Comparison of ENCODE assay signal across 10 cellular contexts in genomic region chr14:103545915-103546650, GRCh38. TPM values are rescaled to one million over a fixed set of nuclear protein-coding genes. Genes with fewer than 3 reads are reported as not detected.
A peak's percentile ranks its signal among the peaks of the same experiment; 100 is the strongest.
DNase-seq lines count a peak whose midpoint lies in the region; ATAC-seq, FAIRE-seq and TF ChIP-seq lines count a peak whose summit lies in the region.
"Had no signal": no experiment of that assay in that cellular context is flagged by ENCODE, and none has a peak within 500 bp of the region (broad histone marks: within the 10 kb centered on the region; RNA-seq: fewer than 3 reads in every experiment).

No MANE protein-coding gene starts in this region.

- no peak for TF ChIP-seq CTCF in right lobe of liver (IDR thresholded peaks at IDR 0.05)
- no peak for TF ChIP-seq CTCF in HepG2 (CRISPR knock-in tag; IDR thresholded peaks at IDR 0.05)
- no peak for TF ChIP-seq CTCF in esophagus muscularis mucosa (IDR thresholded peaks at IDR 0.05)

- peak overlapping the region; percentile 53 for H4K91ac ChIP-seq in neuronal stem cell (ENCODE audit: low read depth, low read length, poor library complexity)

- POLR2A ChIA-PET in HepG2 (lab: Yijun Ruan, JAX) = interaction anchor here (1.3 kb wide), 1 partner anchor 18 kb away, joined by 4 read pairs; no protein-coding TSS in a partner anchor

- TF ChIP-seq EP300 in HepG2 (IDR thresholded peaks at IDR 0.05; ENCODE audit: low read depth in 2 of 2, low read length in 2 of 2) (no peak), HepG2 (CRISPR knock-in tag; IDR thresholded peaks at IDR 0.05; ENCODE audit: borderline replicate concordance) (no peak), esophagus muscularis mucosa (IDR thresholded peaks at IDR 0.05) (no peak)

- H3K23ac ChIP-seq in neuronal stem cell (ENCODE audit: low read depth, low read length, poor library complexity) = peak overlapping the region; percentile 80

- intact Hi-C loops in right lobe of liver (cut with DNase I) (loop anchor here (5.0 to 10.0 kb wide), 2 partner anchors 44 to 51 kb away; no protein-coding TSS in a partner anchor), HepG2 (cut with micrococcal nuclease; ENCODE audit: unreplicated experiment) (loop anchor here (1.0 kb wide), 2 partner anchors 28 to 46 kb away; no protein-coding TSS in a partner anchor), esophagus muscularis mucosa (cut with DNase I) (loop anchor here (1.0 kb wide), 1 partner anchor 28 kb away; no protein-coding TSS in a partner anchor)

- no peaks in the 10 kb centered on the region for H3K4me1 ChIP-seq in right lobe of liver
- peaks cover 49% of the 10 kb centered on the region for H3K4me1 ChIP-seq in HepG2 (ENCODE audit: insufficient read depth, low read length)
- peaks cover 72 to 100% (median 98%) of the 10 kb centered on the region in 4 donors for H3K4me1 ChIP-seq in esophagus muscularis mucosa
- H3K4me1 ChIP-seq in neuronal stem cell (ENCODE audit: control insufficient read depth in 2 of 2, insufficient read depth in 1 of 2, low read depth in 1 of 2, low read length in 2 of 2) = peaks cover 39 to 59% of the 10 kb centered on the region in 2 donors

- H2BK120ac ChIP-seq in neuronal stem cell (ENCODE audit: low read depth, low read length) = peak overlapping the region; percentile 97

- H3K36me3 ChIP-seq in right lobe of liver (no peaks in the 10 kb centered on the region), HepG2 (replicated peaks in 1 of 2; ENCODE audit: control insufficient read depth in 1 of 2, insufficient read depth in 2 of 2, low read length in 2 of 2) (no peaks in the 10 kb centered on the region), esophagus muscularis mucosa (no peaks in the 10 kb centered on the region), neuronal stem cell (replicated peaks in 1 of 2; ENCODE audit: control insufficient read depth in 2 of 2, insufficient read depth in 2 of 2, low read length in 2 of 2) (no peaks in the 10 kb centered on the region)
- H3K36me3 ChIP-seq: prostate gland, upper lobe of right lung had no signal

- H3K9me3 ChIP-seq in right lobe of liver (no peaks in the 10 kb centered on the region), HepG2 (ENCODE audit: low read length) (no peaks in the 10 kb centered on the region), esophagus muscularis mucosa (no peaks in the 10 kb centered on the region), neuronal stem cell (replicated peaks in 1 of 2; ENCODE audit: control insufficient read depth in 2 of 2, insufficient read depth in 1 of 2, low read depth in 1 of 2, low read length in 2 of 2) (no peaks in the 10 kb centered on the region)
- H3K9me3 ChIP-seq: prostate gland, upper lobe of right lung had no signal

- no peak overlapping the region for H3K27ac ChIP-seq in right lobe of liver
- no peak overlapping the region for H3K27ac ChIP-seq in HepG2 (ENCODE audit: extremely low read length, insufficient read depth, low read length)
- H3K27ac ChIP-seq in esophagus muscularis mucosa (replicated peaks in 1 of 4) = peak overlapping the region; percentile 93 to 97 (median 94)
- H3K27ac ChIP-seq in neuronal stem cell (replicated peaks; ENCODE audit: low read length) = no peak overlapping the region
- H3K27ac ChIP-seq: prostate gland, upper lobe of right lung had no signal

- peak overlapping the region; percentile 98 for H2BK5ac ChIP-seq in neuronal stem cell (ENCODE audit: low read length)

- DNase-seq in right lobe of liver = peak in 2 of 3 donors; percentile 16 to 52
- no peak for DNase-seq in HepG2 (ENCODE audit: low spot score)
- DNase-seq in esophagus muscularis mucosa (ENCODE audit: extremely low spot score) = no peak
- DNase-seq in neuronal stem cell (ENCODE audit: low spot score) = no peak
- DNase-seq in GM19239 (ENCODE audit: insufficient read length, low spot score) = no peak

- H2AFZ ChIP-seq in HepG2 (ENCODE audit: low read length) (no peak overlapping the region), neuronal stem cell (ENCODE audit: low read length) (no peak overlapping the region)

- H3K4me2 ChIP-seq in HepG2 (ENCODE audit: low read depth, low read length) (no peak overlapping the region), neuronal stem cell (ENCODE audit: insufficient read depth, low read length, poor library complexity, severe bottlenecking) (no peak overlapping the region)

- H2BK12ac ChIP-seq in neuronal stem cell (ENCODE audit: low read length) = peak overlapping the region; percentile 90

- in situ Hi-C loops in HepG2 (cut with HindIII; ENCODE audit: extremely low pct_ligation_motif_present, low pct_unique_long_range_greater_than_20kb) = loop anchor here (5.0 kb wide), 1 partner anchor 44 kb away; no protein-coding TSS in a partner anchor

- H4K20me1 ChIP-seq in HepG2 (ENCODE audit: insufficient read depth, low read length) = no peaks in the 10 kb centered on the region

- H3K18ac ChIP-seq in neuronal stem cell (ENCODE audit: low read length) = peak overlapping the region; percentile 93

- peak overlapping the region; percentile 97 for H3K14ac ChIP-seq in neuronal stem cell (ENCODE audit: low read length)

- no TSS peak for BruUV-seq in HepG2 (replicated peaks; lab: Mats Ljungman, UMichigan)

- TF ChIP-seq POLR2A in right lobe of liver (IDR thresholded peaks at IDR 0.05) (no peak), HepG2 (IDR thresholded peaks at IDR 0.05; ENCODE audit: insufficient read depth in 1 of 2, low read depth in 2 of 2, low read length in 2 of 2) (no peak), esophagus muscularis mucosa (IDR thresholded peaks at IDR 0.05; ENCODE audit: low read depth) (no peak)

- 62% methylated on average over 12 of the region's 27 CpGs for WGBS in right lobe of liver (ENCODE audit: insufficient coverage, low coverage, low lambda C conversion rate, missing lambda C conversion rate)
- WGBS in HepG2 (ENCODE audit: low lambda C conversion rate) = 72% methylated on average over 21 of the region's 27 CpGs
- 69% methylated on average over 22 of the region's 27 CpGs for WGBS in esophagus muscularis mucosa
- no CpG with 5 or more reads among the region's 27 CpGs for WGBS in neuronal stem cell (ENCODE audit: extremely low coverage in 2 of 2, insufficient read length in 2 of 2, insufficient replicate concordance in 1 of 2), 2 donors

- H3K4ac ChIP-seq in neuronal stem cell (ENCODE audit: low read length) = peak overlapping the region; percentile 93

- H3K9ac ChIP-seq in HepG2 (ENCODE audit: insufficient read depth, low read depth, low read length) (no peak overlapping the region), neuronal stem cell (ENCODE audit: low read depth, low read length, poor library complexity) (no peak overlapping the region)

- peak overlapping the region; percentile 70 for H2BK15ac ChIP-seq in neuronal stem cell (ENCODE audit: low read length)

- H3K27me3 ChIP-seq in right lobe of liver (no peaks in the 10 kb centered on the region), HepG2 (ENCODE audit: control insufficient read depth in 1 of 2, insufficient read depth in 2 of 2, low read length in 2 of 2) (peaks cover 2 to 13% of the 10 kb centered on the region in 2 experiments; a peak in 2 of 5 replicates), esophagus muscularis mucosa (peaks cover 0 to 2% (median 0%) of the 10 kb centered on the region in 4 donors), neuronal stem cell (ENCODE audit: control insufficient read depth in 3 of 3, insufficient read depth in 3 of 3, low read depth in 1 of 3, low read length in 3 of 3) (no peaks in the 10 kb centered on the region)
- H3K27me3 ChIP-seq: upper lobe of right lung had no signal

- H2AK5ac ChIP-seq in neuronal stem cell (ENCODE audit: low read depth, low read length) = peak overlapping the region; percentile 99

- H3K79me2 ChIP-seq in HepG2 (ENCODE audit: insufficient read depth, low read length) = no peaks in the 10 kb centered on the region

- FAIRE-seq in HepG2 (lab: Jason Lieb, UNC) = no peak
- no peak for FAIRE-seq in GM19239 (lab: Jason Lieb, UNC)

- CTCF ChIA-PET in HepG2 (lab: Yijun Ruan, JAX; ENCODE audit: low intra/inter-chr PET ratio, low total read pairs) = interaction anchor here (0.7 to 2.8 kb wide), 3 partner anchors 27 to 50 kb away, joined by 3 to 38 read pairs (median 31); no protein-coding TSS in a partner anchor

- peaks cover 12% of the 10 kb centered on the region for H3K79me1 ChIP-seq in neuronal stem cell (ENCODE audit: low read depth, low read length)

- no peak for ATAC-seq in right lobe of liver
- no peak for ATAC-seq in HepG2
- no peak for ATAC-seq in HG03280 (IDR thresholded peaks at IDR 0.05; ENCODE audit: unreplicated experiment)
- no peak for ATAC-seq in HG03025 (IDR thresholded peaks at IDR 0.05; ENCODE audit: low FRiP score, unreplicated experiment)
- ATAC-seq in HG02840 (IDR thresholded peaks at IDR 0.05; ENCODE audit: low FRiP score, unreplicated experiment) = no peak

- TF ChIP-seq RAD21 in HepG2 (CRISPR knock-in tag; IDR thresholded peaks at IDR 0.05) = no peak

- H4K8ac ChIP-seq in neuronal stem cell (ENCODE audit: low read depth, low read length) = no peak overlapping the region

- H3K4me3 ChIP-seq in right lobe of liver (no peak overlapping the region), HepG2 (replicated peaks in 1 of 3; ENCODE audit: insufficient read depth in 1 of 3, low read depth in 2 of 3, low read length in 3 of 3) (no peak overlapping the region), esophagus muscularis mucosa (no peak overlapping the region), neuronal stem cell (ENCODE audit: low read length in 2 of 2) (no peak overlapping the region)
- H3K4me3 ChIP-seq: prostate gland, upper lobe of right lung had no signal

RNA-seq across cellular contexts. Expression of gene BAG5, which starts 16.4 kb away (rescaled TPM):
- 10 to 100 TPM in 4 of 6 experiments, 1 to 10 TPM in 2; 6.5 to 11.4 (median 10.9) TPM for total RNA-seq in right lobe of liver
- 21.0 and 34.8 TPM in 2 replicates for total RNA-seq in HepG2 (2016; rRNA removed; fragmentation: Illumina TruSeq; extraction: Trizol)
- 2.3 and 2.5 TPM in 2 replicates for total RNA-seq in HepG2 (2016; cell fraction: cytosol; rRNA removed; fragmentation: Illumina TruSeq; extraction: Trizol; ENCODE audit: low read depth)
- 21.9 and 34.1 TPM in 2 replicates for total RNA-seq in HepG2 (2016; cell fraction: insoluble cytoplasmic fraction; rRNA removed; fragmentation: Illumina TruSeq; extraction: Trizol)
- 11.4 and 14.2 TPM in 2 replicates for total RNA-seq in HepG2 (2016; cell fraction: membrane; rRNA removed; fragmentation: Illumina TruSeq; extraction: Trizol)
- total RNA-seq in HepG2 (2016; cell fraction: nucleus; rRNA removed; fragmentation: Illumina TruSeq; extraction: Trizol) = 14.8 and 16.2 TPM in 2 replicates
- polyA plus RNA-seq in HepG2 (2011; rRNA removed) = 3.0 and 3.5 TPM in 2 replicates
- polyA plus RNA-seq in HepG2 (2011; cell fraction: cytosol; rRNA removed) = 2.5 and 3.9 TPM in 2 replicates
- polyA plus RNA-seq in HepG2 (2011; cell fraction: nucleus; rRNA removed) = 3.3 and 3.7 TPM in 2 replicates
- polyA plus RNA-seq in HepG2 (2012) = 7.9 and 9.3 TPM in 2 replicates
- polyA plus RNA-seq in HepG2 (2016; cell fraction: cytosol; fragmentation: Illumina TruSeq; extraction: Trizol; ENCODE audit: low read depth) = 1.0 and 1.3 TPM in 2 replicates
- polyA plus RNA-seq in HepG2 (2016; cell fraction: insoluble cytoplasmic fraction; fragmentation: Illumina TruSeq; extraction: Trizol; ENCODE audit: low read depth) = 16.8 and 20.0 TPM in 2 replicates
- 5.3 and 6.2 TPM in 2 replicates for polyA plus RNA-seq in HepG2 (2016; cell fraction: membrane; fragmentation: Illumina TruSeq; extraction: Trizol; ENCODE audit: low read depth)
- polyA plus RNA-seq in HepG2 (2016; cell fraction: nucleus; fragmentation: Illumina TruSeq; extraction: Trizol; ENCODE audit: insufficient read depth, low read depth) = 13.8 and 14.6 TPM in 2 replicates
- polyA minus RNA-seq in HepG2 (2011; rRNA and poly(A)+ RNA removed; ENCODE audit: low replicate concordance) = 5.3 and 11.8 TPM in 2 replicates
- 7.2 and 8.6 TPM in 2 replicates for polyA minus RNA-seq in HepG2 (2011; cell fraction: cytosol; rRNA and poly(A)+ RNA removed)
- 9.8 and 9.9 TPM in 2 replicates for polyA minus RNA-seq in HepG2 (2011; cell fraction: nucleus; rRNA and poly(A)+ RNA removed)
- total RNA-seq in esophagus muscularis mucosa = 10 to 100 TPM; 27.4 to 34.7 (median 28.3) TPM
- 11.7 TPM for polyA plus RNA-seq in neuronal stem cell (2013, experiment 1 of 2)
- 11.8 TPM for polyA plus RNA-seq in neuronal stem cell (2013, experiment 2 of 2)

RNA-seq across cellular contexts. Expression of gene COA8, which starts 16.7 kb away (rescaled TPM):
- total RNA-seq in right lobe of liver = 10 to 100 TPM in 5 of 6 experiments, 1 to 10 TPM in 1; 7.5 to 17.7 (median 14.9) TPM
- total RNA-seq in HepG2 (2016; rRNA removed; fragmentation: Illumina TruSeq; extraction: Trizol) = 25.1 and 25.2 TPM in 2 replicates
- total RNA-seq in HepG2 (2016; cell fraction: cytosol; rRNA removed; fragmentation: Illumina TruSeq; extraction: Trizol; ENCODE audit: low read depth) = 29.4 and 38.9 TPM in 2 replicates
- 25.7 and 29.2 TPM in 2 replicates for total RNA-seq in HepG2 (2016; cell fraction: insoluble cytoplasmic fraction; rRNA removed; fragmentation: Illumina TruSeq; extraction: Trizol)
- total RNA-seq in HepG2 (2016; cell fraction: membrane; rRNA removed; fragmentation: Illumina TruSeq; extraction: Trizol) = 46.6 and 48.0 TPM in 2 replicates
- total RNA-seq in HepG2 (2016; cell fraction: nucleus; rRNA removed; fragmentation: Illumina TruSeq; extraction: Trizol) = 11.0 and 15.0 TPM in 2 replicates
- 10.9 and 14.0 TPM in 2 replicates for polyA plus RNA-seq in HepG2 (2011; rRNA removed)
- polyA plus RNA-seq in HepG2 (2011; cell fraction: cytosol; rRNA removed) = 10.2 and 14.5 TPM in 2 replicates
- 2.6 and 3.1 TPM in 2 replicates for polyA plus RNA-seq in HepG2 (2011; cell fraction: nucleus; rRNA removed)
- polyA plus RNA-seq in HepG2 (2012) = 25.7 and 32.6 TPM in 2 replicates
- 63.7 and 73.8 TPM in 2 replicates for polyA plus RNA-seq in HepG2 (2016; cell fraction: cytosol; fragmentation: Illumina TruSeq; extraction: Trizol; ENCODE audit: low read depth)
- 33.7 and 39.8 TPM in 2 replicates for polyA plus RNA-seq in HepG2 (2016; cell fraction: insoluble cytoplasmic fraction; fragmentation: Illumina TruSeq; extraction: Trizol; ENCODE audit: low read depth)
- polyA plus RNA-seq in HepG2 (2016; cell fraction: membrane; fragmentation: Illumina TruSeq; extraction: Trizol; ENCODE audit: low read depth) = 52.0 and 59.9 TPM in 2 replicates
- 21.5 and 21.7 TPM in 2 replicates for polyA plus RNA-seq in HepG2 (2016; cell fraction: nucleus; fragmentation: Illumina TruSeq; extraction: Trizol; ENCODE audit: insufficient read depth, low read depth)
- 4.7 and 5.1 TPM in 2 replicates for polyA minus RNA-seq in HepG2 (2011; rRNA and poly(A)+ RNA removed; ENCODE audit: low replicate concordance)
- polyA minus RNA-seq in HepG2 (2011; cell fraction: cytosol; rRNA and poly(A)+ RNA removed) = 3.6 and 6.4 TPM in 2 replicates
- polyA minus RNA-seq in HepG2 (2011; cell fraction: nucleus; rRNA and poly(A)+ RNA removed) = 10.1 and 11.3 TPM in 2 replicates
- total RNA-seq in esophagus muscularis mucosa = 10 to 100 TPM; 26.8 to 46.1 (median 37.6) TPM
- 45.8 TPM for polyA plus RNA-seq in neuronal stem cell (2013, experiment 1 of 2)
- polyA plus RNA-seq in neuronal stem cell (2013, experiment 2 of 2) = 47.5 TPM

RNA-seq across cellular contexts. Expression of gene TRMT61A, which starts 17.1 kb away (rescaled TPM):
- 10 to 100 TPM in 2 of 6 experiments, 1 to 10 TPM in 4; 3.8 to 12.1 (median 4.8) TPM for total RNA-seq in right lobe of liver
- total RNA-seq in HepG2 (2016; rRNA removed; fragmentation: Illumina TruSeq; extraction: Trizol) = 12.2 and 13.6 TPM in 2 replicates
- total RNA-seq in HepG2 (2016; cell fraction: cytosol; rRNA removed; fragmentation: Illumina TruSeq; extraction: Trizol; ENCODE audit: low read depth) = 4.0 and 5.2 TPM in 2 replicates
- total RNA-seq in HepG2 (2016; cell fraction: insoluble cytoplasmic fraction; rRNA removed; fragmentation: Illumina TruSeq; extraction: Trizol) = 12.4 and 14.5 TPM in 2 replicates
- 8.3 and 9.6 TPM in 2 replicates for total RNA-seq in HepG2 (2016; cell fraction: membrane; rRNA removed; fragmentation: Illumina TruSeq; extraction: Trizol)
- total RNA-seq in HepG2 (2016; cell fraction: nucleus; rRNA removed; fragmentation: Illumina TruSeq; extraction: Trizol) = 10.4 and 11.7 TPM in 2 replicates
- 6.5 and 9.8 TPM in 2 replicates for polyA plus RNA-seq in HepG2 (2011; rRNA removed)
- polyA plus RNA-seq in HepG2 (2011; cell fraction: cytosol; rRNA removed) = 6.4 and 11.5 TPM in 2 replicates
- polyA plus RNA-seq in HepG2 (2011; cell fraction: nucleus; rRNA removed) = 26.1 and 31.2 TPM in 2 replicates
- polyA plus RNA-seq in HepG2 (2012) = 4.0 and 8.4 TPM in 2 replicates
- polyA plus RNA-seq in HepG2 (2016; cell fraction: cytosol; fragmentation: Illumina TruSeq; extraction: Trizol; ENCODE audit: low read depth) = 3.9 and 4.4 TPM in 2 replicates
- polyA plus RNA-seq in HepG2 (2016; cell fraction: insoluble cytoplasmic fraction; fragmentation: Illumina TruSeq; extraction: Trizol; ENCODE audit: low read depth) = 12.0 and 13.1 TPM in 2 replicates
- polyA plus RNA-seq in HepG2 (2016; cell fraction: membrane; fragmentation: Illumina TruSeq; extraction: Trizol; ENCODE audit: low read depth) = 6.7 and 7.2 TPM in 2 replicates
- polyA plus RNA-seq in HepG2 (2016; cell fraction: nucleus; fragmentation: Illumina TruSeq; extraction: Trizol; ENCODE audit: insufficient read depth, low read depth) = 13.5 and 14.3 TPM in 2 replicates
- polyA minus RNA-seq in HepG2 (2011; rRNA and poly(A)+ RNA removed; ENCODE audit: low replicate concordance) = 14.6 and 19.9 TPM in 2 replicates
- polyA minus RNA-seq in HepG2 (2011; cell fraction: cytosol; rRNA and poly(A)+ RNA removed) = 4.6 and 4.7 TPM in 2 replicates
- 15.8 and 16.6 TPM in 2 replicates for polyA minus RNA-seq in HepG2 (2011; cell fraction: nucleus; rRNA and poly(A)+ RNA removed)
- 10 to 100 TPM; 28.7 to 50.0 (median 35.2) TPM for total RNA-seq in esophagus muscularis mucosa
- 2.1 TPM for polyA plus RNA-seq in neuronal stem cell (2013, experiment 1 of 2)
- 2.2 TPM for polyA plus RNA-seq in neuronal stem cell (2013, experiment 2 of 2)

RNA-seq across cellular contexts. Expression of gene CKB, which starts 23.5 kb away (rescaled TPM):
- total RNA-seq in right lobe of liver (10 to 100 TPM in 2 of 6 experiments, 1 to 10 TPM in 4; 3.6 to 57.1 (median 6.7) TPM), HepG2 (2016; rRNA removed; fragmentation: Illumina TruSeq; extraction: Trizol) (82.3 and 92.4 TPM in 2 replicates), esophagus muscularis mucosa (1,000 to 10,000 TPM in 3 of 4 donors, 100 to 1,000 TPM in 1; 917 to 1,843 (median 1,284) TPM)
- 35.0 and 38.6 TPM in 2 replicates for total RNA-seq in HepG2 (2016; cell fraction: cytosol; rRNA removed; fragmentation: Illumina TruSeq; extraction: Trizol; ENCODE audit: low read depth)
- 77.0 and 90.7 TPM in 2 replicates for total RNA-seq in HepG2 (2016; cell fraction: insoluble cytoplasmic fraction; rRNA removed; fragmentation: Illumina TruSeq; extraction: Trizol)
- 39.1 and 44.5 TPM in 2 replicates for total RNA-seq in HepG2 (2016; cell fraction: membrane; rRNA removed; fragmentation: Illumina TruSeq; extraction: Trizol)
- 55.0 and 62.1 TPM in 2 replicates for total RNA-seq in HepG2 (2016; cell fraction: nucleus; rRNA removed; fragmentation: Illumina TruSeq; extraction: Trizol)
- polyA plus RNA-seq in HepG2 (2011; rRNA removed) = 179 and 217 TPM in 2 replicates
- 94.2 and 257 TPM in 2 replicates for polyA plus RNA-seq in HepG2 (2011; cell fraction: cytosol; rRNA removed)
- 634 and 1,191 TPM in 2 replicates for polyA plus RNA-seq in HepG2 (2011; cell fraction: nucleus; rRNA removed)
- 136 and 210 TPM in 2 replicates for polyA plus RNA-seq in HepG2 (2012)
- 60.2 and 68.2 TPM in 2 replicates for polyA plus RNA-seq in HepG2 (2016; cell fraction: cytosol; fragmentation: Illumina TruSeq; extraction: Trizol; ENCODE audit: low read depth)
- 156 and 198 TPM in 2 replicates for polyA plus RNA-seq in HepG2 (2016; cell fraction: insoluble cytoplasmic fraction; fragmentation: Illumina TruSeq; extraction: Trizol; ENCODE audit: low read depth)
- polyA plus RNA-seq in HepG2 (2016; cell fraction: membrane; fragmentation: Illumina TruSeq; extraction: Trizol; ENCODE audit: low read depth) = 60.4 and 60.5 TPM in 2 replicates
- 164 and 170 TPM in 2 replicates for polyA plus RNA-seq in HepG2 (2016; cell fraction: nucleus; fragmentation: Illumina TruSeq; extraction: Trizol; ENCODE audit: insufficient read depth, low read depth)
- 111 and 125 TPM in 2 replicates for polyA minus RNA-seq in HepG2 (2011; rRNA and poly(A)+ RNA removed; ENCODE audit: low replicate concordance)
- 96.8 and 156 TPM in 2 replicates for polyA minus RNA-seq in HepG2 (2011; cell fraction: cytosol; rRNA and poly(A)+ RNA removed)
- polyA minus RNA-seq in HepG2 (2011; cell fraction: nucleus; rRNA and poly(A)+ RNA removed) = 34.2 and 39.0 TPM in 2 replicates
- 418 TPM for polyA plus RNA-seq in neuronal stem cell (2013, experiment 1 of 2)
- 412 TPM for polyA plus RNA-seq in neuronal stem cell (2013, experiment 2 of 2)

Comparison
In these comparisons a context has a peak if more than half of its experiments do, and no peak if none do; other contexts are left out.
1. DNase-seq: peak in right lobe of liver (2 of 3); none in HepG2 (single experiment), esophagus muscularis mucosa (single experiment), neuronal stem cell (single experiment) and GM19239 (single experiment).
2. H3K27ac ChIP-seq: peak in esophagus muscularis mucosa (4 of 4); none in right lobe of liver (0 of 3), HepG2 (single experiment) and neuronal stem cell (single experiment).